ENCODE assay signal across 8 cellular contexts in the genomic region with DNA sequence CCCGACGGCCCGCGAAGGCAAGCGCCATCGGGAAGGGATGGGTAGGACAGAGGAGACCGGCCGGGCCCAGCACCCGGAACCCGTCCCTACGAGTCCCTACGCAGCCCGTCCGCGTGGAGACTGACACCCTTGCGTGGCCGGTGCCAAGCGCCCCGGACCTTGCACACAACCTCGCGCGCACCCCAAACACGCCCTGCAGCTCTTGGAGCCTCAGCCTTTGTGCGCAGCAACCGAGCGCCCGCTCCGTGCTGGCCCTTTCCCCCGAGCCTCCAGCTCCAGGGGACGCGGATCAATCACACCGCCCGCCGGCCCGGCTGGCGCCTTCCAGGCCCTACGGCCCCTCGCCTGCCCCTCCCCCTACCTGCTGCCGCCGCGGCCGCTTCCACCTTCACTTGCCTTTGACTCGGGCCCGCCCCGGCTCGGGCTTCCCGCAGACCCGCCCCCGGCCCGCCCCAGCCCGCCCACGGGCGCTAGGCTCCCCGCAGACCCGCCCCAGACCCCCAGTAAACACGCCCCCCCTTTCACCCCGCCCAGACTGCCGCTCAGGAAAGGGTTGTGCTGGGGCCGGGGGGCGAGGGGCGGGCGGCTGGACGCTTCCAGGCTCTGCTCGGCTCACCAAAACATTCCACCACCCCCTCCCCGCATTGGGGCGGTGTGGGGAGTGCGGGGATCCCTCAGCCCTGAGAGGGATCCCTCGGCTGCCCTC.
A peak's percentile ranks its signal among the peaks of the same experiment; 100 is the strongest.
DNase-seq lines count a peak whose midpoint lies in the region; TF ChIP-seq lines count a peak whose summit lies in the region.

TSS of gene NDRG2 (minus strand) at position 394 of the 706 bp plus-strand sequence. CDS start 1,746 bp downstream, outside the sequence.

- H3K9ac ChIP-seq in mucosa of stomach (ENCODE audit: low read length), result peak within 1 kb of the TSS; percentile 86

- DNase-seq in NCI-H187 (lab: John Stamatoyannopoulos, UW) (peak; percentile 13 to 37), NCI-H187 treated with DMSO at 0.1 percent for 48 hours (lab: John Stamatoyannopoulos, UW) (no peak), NCI-H526 treated with DMSO at 0.1 percent for 48 hours (lab: John Stamatoyannopoulos, UW) (peak; percentile 21), activated T-cell treated with anti-CD3 and anti-CD28 coated beads for 24 hours (ENCODE audit: low read depth) (peak; percentile 51), epithelial cell of esophagus (ENCODE audit: low read depth) (peak; percentile 37)
- DNase-seq in stimulated activated CD8-positive, alpha-beta memory T cell treated with anti-CD3 and anti-CD28 coated beads, Interleukin-4, amount 100 ng/mL, for 1 hour (ENCODE audit: low read depth in 2 of 2, low spot score in 1 of 2), result peak; percentile 55 to 59
- DNase-seq in NK-92 treated with Interleukin-12 subunit alpha and Interleukin-12 subunit beta, amount 100 ng/mL, for 24 hours (lab: John Stamatoyannopoulos, UW), result no peak

- peak within 1 kb of the TSS; percentile 64 for H3K4me3 ChIP-seq in epithelial cell of esophagus (ENCODE audit: low read length)
- H3K4me3 ChIP-seq in mucosa of stomach (ENCODE audit: low read length), result peak within 1 kb of the TSS; percentile 78

- no peaks in the 10 kb centered on the region for H3K36me3 ChIP-seq in mucosa of stomach (ENCODE audit: control insufficient read depth, insufficient read depth, low read length)

- TF ChIP-seq CTCF in epithelial cell of esophagus (IDR thresholded peaks at IDR 0.05; ENCODE audit: insufficient read depth, low read depth, low read length, missing control alignments), result no peak

- no peaks in the 10 kb centered on the region for H3K9me3 ChIP-seq in mucosa of stomach (ENCODE audit: control insufficient read depth, low read length)

- H3K27me3 ChIP-seq in mucosa of stomach (ENCODE audit: control insufficient read depth, insufficient read depth, low read length), result no peaks in the 10 kb centered on the region

- peaks cover 16% of the 10 kb centered on the region for H3K4me1 ChIP-seq in mucosa of stomach (ENCODE audit: control insufficient read depth, insufficient read depth, low read length)

Comparison
In these comparisons a context has a peak if more than half of its experiments do, and no peak if none do; other contexts are left out.
1. DNase-seq: peak in NCI-H187 (2 of 2), NCI-H526 treated with DMSO at 0.1 percent for 48 hours (single experiment), activated T-cell treated with anti-CD3 and anti-CD28 coated beads for 24 hours (single experiment), epithelial cell of esophagus (single experiment) and stimulated activated CD8-positive, alpha-beta memory T cell treated with anti-CD3 and anti-CD28 coated beads, Interleukin-4, amount 100 ng/mL, for 1 hour (2 of 2); none in NCI-H187 treated with DMSO at 0.1 percent for 48 hours (single experiment) and NK-92 treated with Interleukin-12 subunit alpha and Interleukin-12 subunit beta, amount 100 ng/mL, for 24 hours (single experiment).